Comparison of ENCODE assay signal across 2 cellular contexts in the genomic region with DNA sequence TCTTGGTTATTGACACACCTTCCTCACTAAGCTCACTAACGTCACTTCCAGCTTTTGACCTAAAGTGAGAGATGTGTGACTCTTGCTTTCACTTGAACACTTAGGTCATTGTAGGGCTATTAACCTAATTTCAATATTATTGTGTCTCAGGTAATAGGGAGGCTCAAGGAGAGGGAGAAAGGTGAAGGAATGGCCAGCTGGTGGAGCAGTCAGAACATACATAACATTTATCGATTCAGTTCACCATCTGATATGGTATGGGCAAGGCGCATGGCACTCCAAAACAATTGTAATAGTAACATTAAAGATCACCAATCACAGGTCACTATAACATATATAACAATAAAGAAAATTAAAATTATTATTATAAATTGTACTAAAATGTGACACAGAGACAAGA.
TF ChIP-seq lines count a peak whose summit lies in the region.

No MANE protein-coding gene starts in this region.

TF ChIP-seq in HCT116, 20 proteins besides CTCF, POLR2A, EP300 and RAD21 (continued from another document):
- TF ChIP-seq, protein P1, sequence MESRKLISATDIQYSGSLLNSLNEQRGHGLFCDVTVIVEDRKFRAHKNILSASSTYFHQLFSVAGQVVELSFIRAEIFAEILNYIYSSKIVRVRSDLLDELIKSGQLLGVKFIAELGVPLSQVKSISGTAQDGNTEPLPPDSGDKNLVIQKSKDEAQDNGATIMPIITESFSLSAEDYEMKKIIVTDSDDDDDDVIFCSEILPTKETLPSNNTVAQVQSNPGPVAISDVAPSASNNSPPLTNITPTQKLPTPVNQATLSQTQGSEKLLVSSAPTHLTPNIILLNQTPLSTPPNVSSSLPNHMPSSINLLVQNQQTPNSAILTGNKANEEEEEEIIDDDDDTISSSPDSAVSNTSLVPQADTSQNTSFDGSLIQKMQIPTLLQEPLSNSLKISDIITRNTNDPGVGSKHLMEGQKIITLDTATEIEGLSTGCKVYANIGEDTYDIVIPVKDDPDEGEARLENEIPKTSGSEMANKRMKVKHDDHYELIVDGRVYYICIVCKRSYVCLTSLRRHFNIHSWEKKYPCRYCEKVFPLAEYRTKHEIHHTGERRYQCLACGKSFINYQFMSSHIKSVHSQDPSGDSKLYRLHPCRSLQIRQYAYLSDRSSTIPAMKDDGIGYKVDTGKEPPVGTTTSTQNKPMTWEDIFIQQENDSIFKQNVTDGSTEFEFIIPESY (IDR thresholded peaks at IDR 0.05; ENCODE audit: extremely low read depth, insufficient replicate concordance, low read length), result no peak
- TF ChIP-seq ELF1 (IDR thresholded peaks at IDR 0.05; ENCODE audit: borderline replicate concordance, low read depth) (no peak), ZFX (IDR thresholded peaks at IDR 0.05) (no peak), FOSL1 (IDR thresholded peaks at IDR 0.05; ENCODE audit: low read depth) (no peak), EZH2 (IDR thresholded peaks at IDR 0.05) (no peak), EZH2phosphoT487 (IDR thresholded peaks at IDR 0.05; ENCODE audit: borderline replicate concordance) (no peak), CEBPB (IDR thresholded peaks at IDR 0.05; ENCODE audit: low read depth) (no peak), SRF (IDR thresholded peaks at IDR 0.05; ENCODE audit: low read depth) (no peak)
- TF ChIP-seq, protein P2, sequence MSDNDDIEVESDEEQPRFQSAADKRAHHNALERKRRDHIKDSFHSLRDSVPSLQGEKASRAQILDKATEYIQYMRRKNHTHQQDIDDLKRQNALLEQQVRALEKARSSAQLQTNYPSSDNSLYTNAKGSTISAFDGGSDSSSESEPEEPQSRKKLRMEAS (IDR thresholded peaks at IDR 0.05), result no peak
- TF ChIP-seq, protein P3, sequence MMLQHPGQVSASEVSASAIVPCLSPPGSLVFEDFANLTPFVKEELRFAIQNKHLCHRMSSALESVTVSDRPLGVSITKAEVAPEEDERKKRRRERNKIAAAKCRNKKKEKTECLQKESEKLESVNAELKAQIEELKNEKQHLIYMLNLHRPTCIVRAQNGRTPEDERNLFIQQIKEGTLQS (IDR thresholded peaks at IDR 0.05), result no peak
- TF ChIP-seq, protein P4, sequence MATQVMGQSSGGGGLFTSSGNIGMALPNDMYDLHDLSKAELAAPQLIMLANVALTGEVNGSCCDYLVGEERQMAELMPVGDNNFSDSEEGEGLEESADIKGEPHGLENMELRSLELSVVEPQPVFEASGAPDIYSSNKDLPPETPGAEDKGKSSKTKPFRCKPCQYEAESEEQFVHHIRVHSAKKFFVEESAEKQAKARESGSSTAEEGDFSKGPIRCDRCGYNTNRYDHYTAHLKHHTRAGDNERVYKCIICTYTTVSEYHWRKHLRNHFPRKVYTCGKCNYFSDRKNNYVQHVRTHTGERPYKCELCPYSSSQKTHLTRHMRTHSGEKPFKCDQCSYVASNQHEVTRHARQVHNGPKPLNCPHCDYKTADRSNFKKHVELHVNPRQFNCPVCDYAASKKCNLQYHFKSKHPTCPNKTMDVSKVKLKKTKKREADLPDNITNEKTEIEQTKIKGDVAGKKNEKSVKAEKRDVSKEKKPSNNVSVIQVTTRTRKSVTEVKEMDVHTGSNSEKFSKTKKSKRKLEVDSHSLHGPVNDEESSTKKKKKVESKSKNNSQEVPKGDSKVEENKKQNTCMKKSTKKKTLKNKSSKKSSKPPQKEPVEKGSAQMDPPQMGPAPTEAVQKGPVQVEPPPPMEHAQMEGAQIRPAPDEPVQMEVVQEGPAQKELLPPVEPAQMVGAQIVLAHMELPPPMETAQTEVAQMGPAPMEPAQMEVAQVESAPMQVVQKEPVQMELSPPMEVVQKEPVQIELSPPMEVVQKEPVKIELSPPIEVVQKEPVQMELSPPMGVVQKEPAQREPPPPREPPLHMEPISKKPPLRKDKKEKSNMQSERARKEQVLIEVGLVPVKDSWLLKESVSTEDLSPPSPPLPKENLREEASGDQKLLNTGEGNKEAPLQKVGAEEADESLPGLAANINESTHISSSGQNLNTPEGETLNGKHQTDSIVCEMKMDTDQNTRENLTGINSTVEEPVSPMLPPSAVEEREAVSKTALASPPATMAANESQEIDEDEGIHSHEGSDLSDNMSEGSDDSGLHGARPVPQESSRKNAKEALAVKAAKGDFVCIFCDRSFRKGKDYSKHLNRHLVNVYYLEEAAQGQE (IDR thresholded peaks at IDR 0.05; ENCODE audit: low read depth), result no peak

TF ChIP-seq in WTC11, 78 proteins besides CTCF, POLR2A, EP300 and RAD21 (continued from another document):
- TF ChIP-seq CBFB (CRISPR knock-in tag; IDR thresholded peaks at IDR 0.05; ENCODE audit: low read depth), result no peak
- no peak for TF ChIP-seq CREB1 (CRISPR knock-in tag; IDR thresholded peaks at IDR 0.05)
